20 cellular contexts compared by ENCODE assay signal in genomic region chr2:221482581-221483140, GRCh38.
DNase-seq lines count a peak whose midpoint lies in the region; ATAC-seq and TF ChIP-seq lines count a peak whose summit lies in the region.
"Had no signal": no experiment of that assay in that cellular context is flagged by ENCODE, and none has a peak within 500 bp of the region (broad histone marks: within the 10 kb centered on the region; RNA-seq: fewer than 3 reads in every experiment).

No MANE protein-coding gene starts in this region.

- H3K4me2 ChIP-seq in fibroblast of lung (ENCODE audit: extremely low read depth, insufficient read depth, low read length) = peak overlapping the region; percentile 58
- H3K4me2 ChIP-seq: KMS-11 had no signal

- no peaks in the 10 kb centered on the region for H3K27me3 ChIP-seq in adipocyte (replicated peaks; ENCODE audit: control insufficient read depth, insufficient read depth, low read length)
- no peaks in the 10 kb centered on the region for H3K27me3 ChIP-seq in fibroblast of lung (ENCODE audit: control insufficient read depth, insufficient read depth, low read length)

- H3K4me3 ChIP-seq in adipocyte (ENCODE audit: low read length) (peak overlapping the region; percentile 50), fibroblast of lung (replicated peaks in 1 of 4; ENCODE audit: control extremely low read depth in 1 of 4, insufficient read depth in 1 of 4, low read depth in 3 of 4, low read length in 4 of 4) (peak overlapping the region in 1 of 4 experiments; percentile 3)

- POLR2A ChIA-PET in activated CD4-positive, alpha-beta T cell treated with anti-CD3 and anti-CD28 coated beads for 36 hours (lab: Charles Lee) = no interaction called here

- no peak for ATAC-seq in activated CD4-positive, alpha-beta T cell treated with anti-CD3 and anti-CD28 coated beads for 36 hours
- ATAC-seq: PC-3 had no signal

- H3K27ac ChIP-seq in fibroblast of lung (ENCODE audit: insufficient read depth, low read length) = no peak overlapping the region
- H3K27ac ChIP-seq: KMS-11 had no signal

- no peaks in the 10 kb centered on the region for H3K79me2 ChIP-seq in fibroblast of lung (ENCODE audit: control insufficient read depth, insufficient read depth, low read length)

- no peaks in the 10 kb centered on the region for H3K4me1 Mint-ChIP-seq in activated CD4-positive, alpha-beta T cell treated with anti-CD3 and anti-CD28 coated beads for 36 hours

- H3K4me1 ChIP-seq in adipocyte (ENCODE audit: control insufficient read depth, insufficient read depth, low read length) (peaks cover 50% of the 10 kb centered on the region), fibroblast of lung (ENCODE audit: control insufficient read depth, extremely low read depth, insufficient read depth, low read length) (no peaks in the 10 kb centered on the region)

- no peak overlapping the region for H3K27ac Mint-ChIP-seq in activated CD4-positive, alpha-beta T cell treated with anti-CD3 and anti-CD28 coated beads for 36 hours
- H3K27ac Mint-ChIP-seq: T-helper 1 cell treated with Interleukin-12 subunit alpha and Interleukin-12 subunit beta and Interleukin-4 antibody, amounts not matched to agents 30 μg/mL and 1 μg/mL, for 36 hours had no signal

- no peaks in the 10 kb centered on the region for H3K9me3 Mint-ChIP-seq in activated CD4-positive, alpha-beta T cell treated with anti-CD3 and anti-CD28 coated beads for 36 hours (ENCODE audit: low read depth)
- H3K9me3 Mint-ChIP-seq: T-helper 1 cell treated with Interleukin-12 subunit alpha and Interleukin-12 subunit beta and Interleukin-4 antibody, amounts not matched to agents 30 μg/mL and 1 μg/mL, for 36 hours had no signal

- H2AFZ ChIP-seq in fibroblast of lung (ENCODE audit: low read length) = no peak overlapping the region

- H3K27me3 Mint-ChIP-seq in activated CD4-positive, alpha-beta T cell treated with anti-CD3 and anti-CD28 coated beads for 36 hours = no peaks in the 10 kb centered on the region

- CTCF ChIA-PET in activated CD4-positive, alpha-beta T cell treated with anti-CD3 and anti-CD28 coated beads for 36 hours (lab: Charles Lee) = interaction anchor here (0.9 kb wide), 1 partner anchor 75 kb away, joined by 3 read pairs; no protein-coding TSS in a partner anchor

- H4K20me1 ChIP-seq in fibroblast of lung (ENCODE audit: control insufficient read depth, extremely low read depth, insufficient read depth, low read length) = no peaks in the 10 kb centered on the region

- H3K9ac ChIP-seq in adipocyte (ENCODE audit: low read length) (no peak overlapping the region), fibroblast of lung (ENCODE audit: insufficient read depth, low read length) (no peak overlapping the region)
- H3K9ac ChIP-seq: KMS-11 had no signal

- in situ Hi-C loops in G401 (cut with HindIII; ENCODE audit: low sequenced_read_pairs) = no loop called here

- TF ChIP-seq CTCF in fibroblast of lung (conservative IDR thresholded peaks at IDR 0.05 in 1 of 2, IDR thresholded peaks at IDR 0.05 in 1 of 2; ENCODE audit: low read depth in 1 of 2, low read length in 2 of 2) = no peak

- intact Hi-C loops in activated CD4-positive, alpha-beta T cell treated with anti-CD3 and anti-CD28 coated beads for 36 hours (cut with DNase I, micrococcal nuclease) = no loop called here

- DNase-seq in G401 (ENCODE audit: low spot score) = peak; percentile 89
- DNase-seq in NCI-H1105 treated with DMSO at 0.1 percent for 48 hours (lab: John Stamatoyannopoulos, UW) = peak; percentile 35
- no peak for DNase-seq in adipocyte (ENCODE audit: low read depth)
- peak in 1 of 2 donors; percentile 42 for DNase-seq in fibroblast of lung (ENCODE audit: low read depth in 2 of 2)
- DNase-seq in NOMO-1 treated with DMSO at 0.1 percent for 48 hours (lab: John Stamatoyannopoulos, UW; ENCODE audit: unreplicated experiment) = no peak
- no peak for DNase-seq in HPDE6-E6E7 (ENCODE audit: extremely low spot score)
- DNase-seq in activated CD4-positive, alpha-beta T cell treated with anti-CD3 and anti-CD28 coated beads for 36 hours = no peak
- no peak for DNase-seq in kidney tubule cell (ENCODE audit: low spot score)
- DNase-seq: ACHN, DND-41, MV-4-11, NCI-H1436, NCI-H1930, NCI-H510A, NCI-H748 treated with DMSO at 0.1 percent for 48 hours, PC-3, RPMI8226, SHP77 treated with DMSO at 0.1 percent for 48 hours had no signal

- H3K4me3 Mint-ChIP-seq in activated CD4-positive, alpha-beta T cell treated with anti-CD3 and anti-CD28 coated beads for 36 hours = no peak overlapping the region
- H3K4me3 Mint-ChIP-seq: T-helper 1 cell treated with Interleukin-12 subunit alpha and Interleukin-12 subunit beta and Interleukin-4 antibody, amounts not matched to agents 30 μg/mL and 1 μg/mL, for 36 hours had no signal

- H3K36me3 Mint-ChIP-seq in activated CD4-positive, alpha-beta T cell treated with anti-CD3 and anti-CD28 coated beads for 36 hours (ENCODE audit: low read depth) = peaks cover 4% of the 10 kb centered on the region

- H3K9me3 ChIP-seq in adipocyte (ENCODE audit: control insufficient read depth, low read length) (no peaks in the 10 kb centered on the region), fibroblast of lung (ENCODE audit: control insufficient read depth, insufficient read depth, low read depth, low read length) (no peaks in the 10 kb centered on the region)

- no peaks in the 10 kb centered on the region for H3K36me3 ChIP-seq in adipocyte (ENCODE audit: control insufficient read depth, insufficient read depth, low read length, severe bottlenecking)
- H3K36me3 ChIP-seq in fibroblast of lung (ENCODE audit: control insufficient read depth, insufficient read depth, low read length) = no peaks in the 10 kb centered on the region

Comparison
In these comparisons a context has a peak if more than half of its experiments do, and no peak if none do; other contexts are left out.
1. DNase-seq: peak in G401 (single experiment) and NCI-H1105 treated with DMSO at 0.1 percent for 48 hours (single experiment); none in adipocyte (single experiment), NOMO-1 treated with DMSO at 0.1 percent for 48 hours (single experiment), HPDE6-E6E7 (single experiment), activated CD4-positive, alpha-beta T cell treated with anti-CD3 and anti-CD28 coated beads for 36 hours (single experiment) and kidney tubule cell (single experiment).